8 cellular contexts compared by ENCODE assay signal in the genomic region with DNA sequence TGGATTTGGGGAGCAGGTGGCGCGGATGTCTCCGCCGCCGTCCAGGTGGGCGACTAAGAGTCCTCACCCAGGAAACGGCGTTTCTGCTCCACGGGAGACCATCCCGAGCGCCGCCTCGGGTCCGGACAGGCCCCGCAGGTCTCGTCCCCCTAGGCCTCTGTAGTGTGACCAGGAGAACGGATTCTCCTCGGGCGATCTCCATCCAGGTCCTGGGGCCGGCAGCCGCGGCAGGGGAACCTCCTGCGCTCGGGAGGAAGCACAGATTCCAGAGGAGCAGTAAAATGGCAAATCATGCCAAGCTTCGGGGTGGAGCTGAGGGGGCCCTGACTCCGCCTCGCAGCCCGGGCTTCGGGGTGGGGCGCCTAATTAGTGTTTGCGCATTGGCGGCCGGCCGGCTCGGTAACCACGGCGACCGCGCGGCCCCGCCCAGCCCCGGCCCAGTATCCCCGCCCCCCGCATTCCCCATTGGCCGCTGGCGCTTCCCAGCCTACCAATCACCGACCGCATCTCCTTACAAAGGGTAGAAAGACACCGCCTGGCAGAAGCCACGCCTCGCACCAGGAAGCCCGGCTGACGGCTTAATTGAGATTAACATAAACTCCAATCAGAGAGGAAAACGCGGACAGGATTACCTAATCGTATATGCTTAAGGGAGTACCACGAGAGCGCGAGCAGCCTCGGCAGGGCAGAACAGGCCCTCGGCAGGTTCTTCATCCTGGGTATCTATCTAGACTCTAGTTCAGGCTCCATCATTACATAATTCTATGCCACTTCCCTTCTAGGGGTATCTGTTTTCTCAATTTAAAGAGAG.
DNase-seq lines count a peak whose midpoint lies in the region; ATAC-seq and TF ChIP-seq lines count a peak whose summit lies in the region.

No MANE protein-coding gene starts in this region.

- H3K27me3 ChIP-seq in lung (ENCODE audit: control insufficient read depth, insufficient read depth), result no peaks in the 10 kb centered on the region

- peak overlapping the region; percentile 74 for H3K4me3 ChIP-seq in lung

- DNase-seq in COLO668 (lab: John Stamatoyannopoulos, UW; ENCODE audit: unreplicated experiment) (peak; percentile 90), GM20000 (ENCODE audit: low spot score) (peak; percentile 98), HT-29 (ENCODE audit: low spot score) (peak; percentile 92), lung (ENCODE audit: low spot score) (peak; percentile 96)
- peak; percentile 75 for DNase-seq in NK-92 treated with Interleukin-12 subunit alpha and Interleukin-12 subunit beta, amount 100 ng/mL, for 24 hours (lab: John Stamatoyannopoulos, UW)
- DNase-seq in activated CD8-positive, alpha-beta memory T cell treated with anti-CD3 and anti-CD28 coated beads for 4 hours (ENCODE audit: low read depth in 2 of 2), result peak; percentile 85 to 92
- DNase-seq in effector CD8-positive, alpha-beta T cell (lab: John Stamatoyannopoulos, UW), result peak; percentile 94
- peak; percentile 87 to 94 (median 89) for DNase-seq in stimulated activated CD4-positive, alpha-beta T cell treated with anti-CD3 and anti-CD28 coated beads, TNF-alpha, amount 100 ng/mL, for 24 hours (ENCODE audit: low read depth in 3 of 3)

- H3K4me1 ChIP-seq in lung (ENCODE audit: control insufficient read depth in 2 of 2, insufficient read depth in 2 of 2, low read length in 2 of 2), result peaks cover 0 to 8% of the 10 kb centered on the region in 2 donors

- H3K36me3 ChIP-seq in lung (ENCODE audit: control insufficient read depth in 2 of 2, insufficient read depth in 2 of 2, low read length in 2 of 2), result no peaks in the 10 kb centered on the region

- 0 to 1% methylated on average over 55 to 61 of the region's 61 CpGs for WGBS in lung, 2 donors

- no peaks in the 10 kb centered on the region for H3K9me3 ChIP-seq in lung (ENCODE audit: control insufficient read depth in 2 of 2, insufficient read depth in 1 of 2, low read length in 1 of 2)

- peak overlapping the region; percentile 92 to 100 for H3K27ac ChIP-seq in lung (ENCODE audit: low read depth in 1 of 2, low read length in 1 of 2)

- peak; percentile 95 for ATAC-seq in lung (ENCODE audit: insufficient read depth, low FRiP score)

- no peak for TF ChIP-seq CTCF in GM20000 (IDR thresholded peaks at IDR 0.05; ENCODE audit: extremely low read depth, missing control alignments)
- TF ChIP-seq CTCF in lung (IDR thresholded peaks at IDR 0.05; ENCODE audit: control extremely low read depth, extremely low read depth), result no peak

Comparison
In these comparisons a context has a peak if more than half of its experiments do, and no peak if none do; other contexts are left out.
1. Peak in every context shown above with its lines: DNase-seq, ATAC-seq, H3K4me3 ChIP-seq and H3K27ac ChIP-seq.